Comparison of ENCODE assay signal across 13 cellular contexts in the genomic region with DNA sequence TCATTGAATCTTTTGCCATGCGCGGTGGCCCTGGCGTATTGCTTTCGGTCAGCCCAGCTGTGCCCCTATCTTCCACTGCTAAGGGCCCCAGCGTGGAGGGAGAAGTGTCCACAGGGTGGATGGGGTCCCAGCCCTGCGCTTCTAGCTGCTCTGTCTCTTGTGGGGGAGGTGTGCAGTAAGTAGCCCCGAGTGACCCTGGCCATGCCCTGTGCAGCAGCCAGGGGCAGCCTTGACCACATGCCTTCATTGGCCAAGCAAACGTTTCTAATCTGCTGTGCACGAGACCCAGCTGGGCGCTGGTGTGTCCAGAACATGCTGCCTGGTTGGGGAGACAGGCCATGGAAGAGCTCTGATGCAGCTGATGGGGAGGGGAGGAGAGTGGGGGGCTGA.
"Had no signal": no experiment of that assay in that cellular context is flagged by ENCODE, and none has a peak within 500 bp of the region (broad histone marks: within the 10 kb centered on the region; RNA-seq: fewer than 3 reads in every experiment).

No MANE protein-coding gene starts in this region.

- H3K4me1 ChIP-seq: uterus had no signal

- H3K4me3 ChIP-seq: adrenal gland, lung, uterus had no signal

- H3K9me3 Mint-ChIP-seq: activated CD4-positive, alpha-beta memory T cell treated with anti-CD3 and anti-CD28 coated beads, Interleukin-2, amount 10 ng/mL, durations not matched to agents 7 days and 5 days; activated naive CD4-positive, alpha-beta T cell treated with anti-CD3 and anti-CD28 coated beads for 36 hours; stimulated activated naive CD8-positive, alpha-beta T cell treated with anti-CD3 and anti-CD28 coated beads, Interleukin-15, Interleukin-2, amounts not matched to agents 100 ng/mL and 50 ng/mL, for 24 hours had no signal

- ATAC-seq: esophagus mucosa, left cardiac atrium, SK-N-SH treated with all-trans-retinoic acid at 6 μM for 48 hours had no signal

- H3K27me3 Mint-ChIP-seq: activated CD4-positive, alpha-beta memory T cell treated with anti-CD3 and anti-CD28 coated beads, Interleukin-2, amount 10 ng/mL, durations not matched to agents 7 days and 5 days; stimulated activated naive CD8-positive, alpha-beta T cell treated with anti-CD3 and anti-CD28 coated beads, Interleukin-15, Interleukin-2, amounts not matched to agents 100 ng/mL and 50 ng/mL, for 24 hours had no signal

- H3K27ac ChIP-seq: adrenal gland, uterus had no signal

- H3K27me3 ChIP-seq: adrenal gland, uterus had no signal

- H3K9me3 ChIP-seq: adrenal gland, uterus had no signal

- H3K36me3 ChIP-seq: adrenal gland, uterus had no signal

- FAIRE-seq: endometrium had no signal

- DNase-seq: activated CD4-positive, alpha-beta memory T cell treated with anti-CD3 and anti-CD28 coated beads, Interleukin-2, amount 10 ng/mL, durations not matched to agents 7 days and 5 days; activated CD4-positive, alpha-beta T cell treated with anti-CD3 and anti-CD28 coated beads for 1 hour; activated naive CD4-positive, alpha-beta T cell treated with anti-CD3 and anti-CD28 coated beads for 36 hours; left cardiac atrium; stimulated activated CD4-positive, alpha-beta T cell treated with anti-CD3 and anti-CD28 coated beads, Interleukin-2, amount 100 ng/mL, for 48 hours; uterus had no signal

- H3K27ac Mint-ChIP-seq: activated CD4-positive, alpha-beta memory T cell treated with anti-CD3 and anti-CD28 coated beads, Interleukin-2, amount 10 ng/mL, durations not matched to agents 7 days and 5 days; activated naive CD4-positive, alpha-beta T cell treated with anti-CD3 and anti-CD28 coated beads for 36 hours; stimulated activated naive CD8-positive, alpha-beta T cell treated with anti-CD3 and anti-CD28 coated beads, Interleukin-15, Interleukin-2, amounts not matched to agents 100 ng/mL and 50 ng/mL, for 24 hours; T-helper 1 cell treated with Interleukin-12 subunit alpha and Interleukin-12 subunit beta and Interleukin-4 antibody, amounts not matched to agents 30 μg/mL and 1 μg/mL, for 36 hours had no signal

- H3K4me3 Mint-ChIP-seq: activated CD4-positive, alpha-beta memory T cell treated with anti-CD3 and anti-CD28 coated beads, Interleukin-2, amount 10 ng/mL, durations not matched to agents 7 days and 5 days; activated naive CD4-positive, alpha-beta T cell treated with anti-CD3 and anti-CD28 coated beads for 36 hours; stimulated activated naive CD8-positive, alpha-beta T cell treated with anti-CD3 and anti-CD28 coated beads, Interleukin-15, Interleukin-2, amounts not matched to agents 100 ng/mL and 50 ng/mL, for 24 hours; T-helper 1 cell treated with Interleukin-12 subunit alpha and Interleukin-12 subunit beta and Interleukin-4 antibody, amounts not matched to agents 30 μg/mL and 1 μg/mL, for 36 hours had no signal
